8 cellular contexts compared by ENCODE assay signal in the genomic region with DNA sequence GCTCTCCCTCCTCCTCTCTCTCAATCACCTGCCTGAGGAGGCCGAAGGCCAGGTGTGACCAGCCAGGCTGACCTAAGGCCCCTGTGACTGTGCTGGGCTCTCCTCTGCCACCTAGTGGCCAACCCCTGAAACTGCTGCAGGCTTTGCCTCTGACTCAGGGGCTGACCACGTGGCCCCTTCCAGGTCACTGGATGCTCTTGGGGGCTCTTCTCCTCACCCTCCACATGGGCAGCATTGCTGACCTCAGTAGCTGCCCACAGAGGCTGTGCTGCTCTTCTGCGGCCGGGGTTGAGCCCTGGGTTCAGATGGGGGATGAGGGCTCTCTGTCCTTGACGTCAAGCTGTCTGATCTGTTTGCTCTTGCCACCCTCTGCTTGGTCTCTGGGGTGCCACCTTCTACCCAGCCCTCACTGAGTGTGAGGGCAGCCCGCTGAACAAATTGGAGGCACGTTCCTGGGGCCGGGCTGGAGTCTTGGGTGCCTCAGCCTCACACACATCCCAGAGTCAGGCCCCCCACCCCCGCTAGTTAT.
A peak's percentile ranks its signal among the peaks of the same experiment; 100 is the strongest.
DNase-seq lines count a peak whose midpoint lies in the region; ATAC-seq, FAIRE-seq and TF ChIP-seq lines count a peak whose summit lies in the region.

No MANE protein-coding gene starts in this region.

- H3K27ac ChIP-seq in GM23338 (ENCODE audit: low read depth) (no peak overlapping the region), neural progenitor cell (no peak overlapping the region)

- ATAC-seq in GM23338 = peak; percentile 87

- H3K4me3 ChIP-seq in GM23338 = no peak overlapping the region
- H3K4me3 ChIP-seq in neural progenitor cell = no peak overlapping the region

- H3K79me2 ChIP-seq in GM23338 (replicated peaks; ENCODE audit: insufficient read depth) = no peaks in the 10 kb centered on the region
- no peaks in the 10 kb centered on the region for H3K79me2 ChIP-seq in neural progenitor cell (ENCODE audit: low read depth)

- H3K4me2 ChIP-seq in GM23338 = no peak overlapping the region
- H3K4me2 ChIP-seq in neural progenitor cell = no peak overlapping the region

- H3K9me3 ChIP-seq in neural progenitor cell (ENCODE audit: low read depth) = no peaks in the 10 kb centered on the region

- H3K27ac Mint-ChIP-seq in GM23338 (no peak overlapping the region), neural progenitor cell (no peak overlapping the region)

- H3K9me3 Mint-ChIP-seq in GM23338 (no peaks in the 10 kb centered on the region; the same call in 1 of the 3 replicates), neural progenitor cell (peaks cover 11% of the 10 kb centered on the region)

- H3K36me3 ChIP-seq in GM23338 (ENCODE audit: insufficient read depth) (no peaks in the 10 kb centered on the region), neural progenitor cell (no peaks in the 10 kb centered on the region)

- no peak overlapping the region for H3K9ac ChIP-seq in neural progenitor cell

- H3K4me1 Mint-ChIP-seq in GM23338 (peaks cover 7% of the 10 kb centered on the region), neural progenitor cell (peaks cover 13% of the 10 kb centered on the region)

- H2AFZ ChIP-seq in GM23338 (0 out of 2 replicates have a peak overlapping the region, but pooled peaks have one; percentile 56), neural progenitor cell (replicated peaks) (peak overlapping the region; percentile 47)

- peak; percentile 92 to 94 for TF ChIP-seq CTCF in GM23338 (conservative IDR thresholded peaks at IDR 0.05; ENCODE audit: low read depth in 2 of 2)
- peak; percentile 98 for TF ChIP-seq CTCF in neural progenitor cell (IDR thresholded peaks at IDR 0.05)

- H3F3A ChIP-seq in GM23338 (replicated peaks; ENCODE audit: low read depth) (no peaks in the 10 kb centered on the region), neural progenitor cell (ENCODE audit: low read depth) (no peaks in the 10 kb centered on the region)

- H3K9me2 ChIP-seq in GM23338 (ENCODE audit: insufficient read depth) = no peaks in the 10 kb centered on the region

- H3K27me3 ChIP-seq in GM23338 (ENCODE audit: insufficient read depth) (no peaks in the 10 kb centered on the region), neural progenitor cell (no peaks in the 10 kb centered on the region)

- peak; percentile 3 for DNase-seq in DMS153 treated with DMSO at 0.1 percent for 48 hours (lab: John Stamatoyannopoulos, UW; ENCODE audit: unreplicated experiment)
- peak; percentile 75 for DNase-seq in GM23338 (ENCODE audit: low spot score)
- DNase-seq in NCI-H2196 treated with DMSO at 0.1 percent for 48 hours (lab: John Stamatoyannopoulos, UW; ENCODE audit: unreplicated experiment) = peak; percentile 48
- peak; percentile 77 for DNase-seq in activated CD8-positive, alpha-beta memory T cell treated with anti-CD3 and anti-CD28 coated beads, Interleukin-2, amount 50 U/mL, for 48 hours
- DNase-seq in fibroblast of peridontal ligament (ENCODE audit: extremely low read depth) = peak; percentile 61
- DNase-seq in neural progenitor cell (ENCODE audit: low spot score) = peak; percentile 73
- peak; percentile 75 for DNase-seq in urothelium cell line (ENCODE audit: low spot score)
- no peak for DNase-seq in middle frontal gyrus (ENCODE audit: extremely low spot score, low spot score)

- H4K20me1 ChIP-seq in GM23338 (replicated peaks; ENCODE audit: insufficient read depth) (no peaks in the 10 kb centered on the region), neural progenitor cell (ENCODE audit: low read depth) (no peaks in the 10 kb centered on the region)

- H3K4me3 Mint-ChIP-seq in GM23338 (no peak overlapping the region), neural progenitor cell (no peak overlapping the region)

- H3K36me3 Mint-ChIP-seq in GM23338 (ENCODE audit: low read depth) (no peaks in the 10 kb centered on the region; the same call in 2 of the 3 replicates), neural progenitor cell (no peaks in the 10 kb centered on the region)

- H3K4me1 ChIP-seq in GM23338 (ENCODE audit: insufficient read depth) (no peaks in the 10 kb centered on the region), neural progenitor cell (no peaks in the 10 kb centered on the region)

- peak; percentile 61 for FAIRE-seq in urothelium cell line (lab: Jason Lieb, UNC)

- H3K27me3 Mint-ChIP-seq in GM23338 (ENCODE audit: insufficient read depth, low read depth, poor library complexity) (peaks cover 8% of the 10 kb centered on the region), neural progenitor cell (ENCODE audit: insufficient read depth, low read depth) (peaks cover 7% of the 10 kb centered on the region)

TF ChIP-seq in GM23338, 12 proteins besides CTCF, POLR2A, EP300 and RAD21 (continues in another document):
- no peak for TF ChIP-seq ZNF331 (CRISPR knock-in tag; IDR thresholded peaks at IDR 0.05; ENCODE audit: low read depth)
- no peak for TF ChIP-seq ZNF114 (CRISPR knock-in tag; IDR thresholded peaks at IDR 0.05)
- TF ChIP-seq STAT1 (IDR thresholded peaks at IDR 0.05; ENCODE audit: unreplicated experiment) = no peak
- TF ChIP-seq CREB1 (CRISPR knock-in tag; IDR thresholded peaks at IDR 0.05; ENCODE audit: low read depth) = no peak
- TF ChIP-seq NANOG (IDR thresholded peaks at IDR 0.05; ENCODE audit: borderline replicate concordance) = no peak
- no peak for TF ChIP-seq EZH2phosphoT487 (IDR thresholded peaks at IDR 0.05; ENCODE audit: unreplicated experiment)
- TF ChIP-seq POLR2AphosphoS5 (IDR thresholded peaks at IDR 0.05; ENCODE audit: low read depth) = no peak
- TF ChIP-seq, protein P1, sequence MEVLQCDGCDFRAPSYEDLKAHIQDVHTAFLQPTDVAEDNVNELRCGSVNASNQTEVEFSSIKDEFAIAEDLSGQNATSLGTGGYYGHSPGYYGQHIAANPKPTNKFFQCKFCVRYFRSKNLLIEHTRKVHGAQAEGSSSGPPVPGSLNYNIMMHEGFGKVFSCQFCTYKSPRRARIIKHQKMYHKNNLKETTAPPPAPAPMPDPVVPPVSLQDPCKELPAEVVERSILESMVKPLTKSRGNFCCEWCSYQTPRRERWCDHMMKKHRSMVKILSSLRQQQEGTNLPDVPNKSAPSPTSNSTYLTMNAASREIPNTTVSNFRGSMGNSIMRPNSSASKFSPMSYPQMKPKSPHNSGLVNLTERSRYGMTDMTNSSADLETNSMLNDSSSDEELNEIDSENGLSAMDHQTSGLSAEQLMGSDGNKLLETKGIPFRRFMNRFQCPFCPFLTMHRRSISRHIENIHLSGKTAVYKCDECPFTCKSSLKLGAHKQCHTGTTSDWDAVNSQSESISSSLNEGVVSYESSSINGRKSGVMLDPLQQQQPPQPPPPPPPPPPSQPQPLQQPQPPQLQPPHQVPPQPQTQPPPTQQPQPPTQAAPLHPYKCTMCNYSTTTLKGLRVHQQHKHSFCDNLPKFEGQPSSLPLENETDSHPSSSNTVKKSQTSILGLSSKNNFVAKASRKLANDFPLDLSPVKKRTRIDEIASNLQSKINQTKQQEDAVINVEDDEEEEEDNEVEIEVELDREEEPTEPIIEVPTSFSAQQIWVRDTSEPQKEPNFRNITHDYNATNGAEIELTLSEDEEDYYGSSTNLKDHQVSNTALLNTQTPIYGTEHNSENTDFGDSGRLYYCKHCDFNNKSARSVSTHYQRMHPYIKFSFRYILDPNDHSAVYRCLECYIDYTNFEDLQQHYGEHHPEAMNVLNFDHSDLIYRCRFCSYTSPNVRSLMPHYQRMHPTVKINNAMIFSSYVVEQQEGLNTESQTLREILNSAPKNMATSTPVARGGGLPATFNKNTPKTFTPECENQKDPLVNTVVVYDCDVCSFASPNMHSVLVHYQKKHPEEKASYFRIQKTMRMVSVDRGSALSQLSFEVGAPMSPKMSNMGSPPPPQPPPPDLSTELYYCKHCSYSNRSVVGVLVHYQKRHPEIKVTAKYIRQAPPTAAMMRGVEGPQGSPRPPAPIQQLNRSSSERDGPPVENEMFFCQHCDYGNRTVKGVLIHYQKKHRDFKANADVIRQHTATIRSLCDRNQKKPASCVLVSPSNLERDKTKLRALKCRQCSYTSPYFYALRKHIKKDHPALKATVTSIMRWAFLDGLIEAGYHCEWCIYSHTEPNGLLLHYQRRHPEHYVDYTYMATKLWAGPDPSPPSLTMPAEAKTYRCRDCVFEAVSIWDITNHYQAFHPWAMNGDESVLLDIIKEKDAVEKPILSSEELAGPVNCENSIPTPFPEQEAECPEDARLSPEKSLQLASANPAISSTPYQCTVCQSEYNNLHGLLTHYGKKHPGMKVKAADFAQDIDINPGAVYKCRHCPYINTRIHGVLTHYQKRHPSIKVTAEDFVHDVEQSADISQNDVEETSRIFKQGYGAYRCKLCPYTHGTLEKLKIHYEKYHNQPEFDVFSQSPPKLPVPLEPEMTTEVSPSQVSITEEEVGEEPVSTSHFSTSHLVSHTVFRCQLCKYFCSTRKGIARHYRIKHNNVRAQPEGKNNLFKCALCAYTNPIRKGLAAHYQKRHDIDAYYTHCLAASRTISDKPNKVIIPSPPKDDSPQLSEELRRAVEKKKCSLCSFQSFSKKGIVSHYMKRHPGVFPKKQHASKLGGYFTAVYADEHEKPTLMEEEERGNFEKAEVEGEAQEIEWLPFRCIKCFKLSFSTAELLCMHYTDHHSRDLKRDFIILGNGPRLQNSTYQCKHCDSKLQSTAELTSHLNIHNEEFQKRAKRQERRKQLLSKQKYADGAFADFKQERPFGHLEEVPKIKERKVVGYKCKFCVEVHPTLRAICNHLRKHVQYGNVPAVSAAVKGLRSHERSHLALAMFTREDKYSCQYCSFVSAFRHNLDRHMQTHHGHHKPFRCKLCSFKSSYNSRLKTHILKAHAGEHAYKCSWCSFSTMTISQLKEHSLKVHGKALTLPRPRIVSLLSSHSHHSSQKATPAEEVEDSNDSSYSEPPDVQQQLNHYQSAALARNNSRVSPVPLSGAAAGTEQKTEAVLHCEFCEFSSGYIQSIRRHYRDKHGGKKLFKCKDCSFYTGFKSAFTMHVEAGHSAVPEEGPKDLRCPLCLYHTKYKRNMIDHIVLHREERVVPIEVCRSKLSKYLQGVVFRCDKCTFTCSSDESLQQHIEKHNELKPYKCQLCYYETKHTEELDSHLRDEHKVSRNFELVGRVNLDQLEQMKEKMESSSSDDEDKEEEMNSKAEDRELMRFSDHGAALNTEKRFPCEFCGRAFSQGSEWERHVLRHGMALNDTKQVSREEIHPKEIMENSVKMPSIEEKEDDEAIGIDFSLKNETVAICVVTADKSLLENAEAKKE (CRISPR knock-in tag; IDR thresholded peaks at IDR 0.05) = no peak
- TF ChIP-seq JUNB (IDR thresholded peaks at IDR 0.05; ENCODE audit: unreplicated experiment) = no peak
- TF ChIP-seq, protein P2, sequence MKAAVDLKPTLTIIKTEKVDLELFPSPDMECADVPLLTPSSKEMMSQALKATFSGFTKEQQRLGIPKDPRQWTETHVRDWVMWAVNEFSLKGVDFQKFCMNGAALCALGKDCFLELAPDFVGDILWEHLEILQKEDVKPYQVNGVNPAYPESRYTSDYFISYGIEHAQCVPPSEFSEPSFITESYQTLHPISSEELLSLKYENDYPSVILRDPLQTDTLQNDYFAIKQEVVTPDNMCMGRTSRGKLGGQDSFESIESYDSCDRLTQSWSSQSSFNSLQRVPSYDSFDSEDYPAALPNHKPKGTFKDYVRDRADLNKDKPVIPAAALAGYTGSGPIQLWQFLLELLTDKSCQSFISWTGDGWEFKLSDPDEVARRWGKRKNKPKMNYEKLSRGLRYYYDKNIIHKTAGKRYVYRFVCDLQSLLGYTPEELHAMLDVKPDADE (IDR thresholded peaks at IDR 0.05) = no peak
